ENCODE assay signal across 8 cellular contexts in genomic region chr20:31712564-31713311, GRCh38. TPM values are rescaled to one million over a fixed set of nuclear protein-coding genes. Genes with fewer than 3 reads are reported as not detected.
A peak's percentile ranks its signal among the peaks of the same experiment; 100 is the strongest.
DNase-seq lines count a peak whose midpoint lies in the region; ATAC-seq and TF ChIP-seq lines count a peak whose summit lies in the region.

No MANE protein-coding gene starts in this region.

- TF ChIP-seq EP300 in stomach (IDR thresholded peaks at IDR 0.05): peak; percentile 89

- peak; percentile 70 for ATAC-seq in left lung
- ATAC-seq in HG03175 (IDR thresholded peaks at IDR 0.05; ENCODE audit: unreplicated experiment): no peak

- H3K4me3 ChIP-seq in left lung (peak overlapping the region; percentile 8 to 11), stomach (peak overlapping the region in 2 of 4 donors; percentile 2 to 13)

- H3K27ac ChIP-seq in left lung (peak overlapping the region; percentile 88 to 89), stomach (peak overlapping the region; percentile 84 to 100 (median 98))

- peak in 1 of 4 donors; percentile 20 for TF ChIP-seq POLR2A in stomach (IDR thresholded peaks at IDR 0.05)

- H3K9me3 ChIP-seq in left lung (no peaks in the 10 kb centered on the region), stomach (no peaks in the 10 kb centered on the region)

- intact Hi-C loops in left lung (cut with DNase I): no loop called here
- intact Hi-C loops in stomach (cut with DNase I; ENCODE audit: low total_unique reads): no loop called here

- H3K36me3 ChIP-seq in left lung (peaks cover 0 to 75% of the 10 kb centered on the region in 2 donors), stomach (peaks cover 6 to 48% (median 35%) of the 10 kb centered on the region in 4 donors)

- H3K27me3 ChIP-seq in left lung: no peaks in the 10 kb centered on the region
- H3K27me3 ChIP-seq in stomach: no peaks in the 10 kb centered on the region

- H3K4me1 ChIP-seq in left lung (peaks cover 72 to 100% of the 10 kb centered on the region in 2 donors), stomach (peaks cover 75 to 100% (median 96%) of the 10 kb centered on the region in 4 donors)

- DNase-seq in DMS79 (lab: John Stamatoyannopoulos, UW): peak; percentile 23
- peak; percentile 90 for DNase-seq in NCI-H69 (lab: John Stamatoyannopoulos, UW)
- DNase-seq in dermis microvascular lymphatic vessel endothelial cell (ENCODE audit: low read depth in 2 of 2): peak; percentile 39 to 91
- peak in 1 of 2 donors; percentile 78 for DNase-seq in left lung
- peak; percentile 92 for DNase-seq in stomach
- no peak for DNase-seq in stimulated activated CD4-positive, alpha-beta T cell treated with anti-CD3 and anti-CD28 coated beads, Interleukin-2, amount 100 ng/mL, for 24 hours
- DNase-seq in GM13977 (ENCODE audit: low spot score): no peak

- 13 to 27% (median 16%) methylated on average over 8 of the region's 8 CpGs for WGBS in stomach, 5 donors

- in situ Hi-C loops in GM13977 (cut with MboI; ENCODE audit: low pct_unique_long_range_greater_than_20kb, low sequenced_read_pairs, unreplicated experiment): no loop called here

- TF ChIP-seq CTCF in left lung (IDR thresholded peaks at IDR 0.05): no peak
- no peak for TF ChIP-seq CTCF in stomach (IDR thresholded peaks at IDR 0.05)
- no peak for TF ChIP-seq CTCF in GM13977 (IDR thresholded peaks at IDR 0.05; ENCODE audit: extremely low read depth, insufficient read depth, missing control alignments)

RNA-seq across cellular contexts. Expression of gene BCL2L1, which starts 9.9 kb away (rescaled TPM):
- total RNA-seq in dermis microvascular lymphatic vessel endothelial cell (38.1 and 38.6 TPM in 2 replicates), left lung (100 to 1,000 TPM; 122 to 181 TPM), stomach (100 to 1,000 TPM in 2 of 5 donors, 10 to 100 TPM in 3; 61.7 to 210 (median 68.7) TPM)
- polyA plus RNA-seq in stomach: 10 to 100 TPM; 47.1 to 88.2 (median 73.0) TPM

RNA-seq across cellular contexts. Expression of gene TPX2, which starts 26.4 kb away (rescaled TPM):
- total RNA-seq in dermis microvascular lymphatic vessel endothelial cell (12.9 and 28.5 TPM in 2 replicates), left lung (10 to 100 TPM in 1 of 2 donors, 1 to 10 TPM in 1; 5.1 to 16.5 TPM), stomach (10 to 100 TPM in 1 of 5 donors, 1 to 10 TPM in 4; 5.3 to 11.4 (median 7.6) TPM)
- 1 to 10 TPM; 1.7 to 7.1 (median 3.3) TPM for polyA plus RNA-seq in stomach

Comparison
In these comparisons a context has a peak if more than half of its experiments do, and no peak if none do; other contexts are left out.
1. DNase-seq: peak in DMS79 (single experiment), NCI-H69 (single experiment), dermis microvascular lymphatic vessel endothelial cell (2 of 2) and stomach (single experiment); none in stimulated activated CD4-positive, alpha-beta T cell treated with anti-CD3 and anti-CD28 coated beads, Interleukin-2, amount 100 ng/mL, for 24 hours (0 of 2) and GM13977 (single experiment).